Comparison of ENCODE assay signal across 1 cellular context in the genomic region with DNA sequence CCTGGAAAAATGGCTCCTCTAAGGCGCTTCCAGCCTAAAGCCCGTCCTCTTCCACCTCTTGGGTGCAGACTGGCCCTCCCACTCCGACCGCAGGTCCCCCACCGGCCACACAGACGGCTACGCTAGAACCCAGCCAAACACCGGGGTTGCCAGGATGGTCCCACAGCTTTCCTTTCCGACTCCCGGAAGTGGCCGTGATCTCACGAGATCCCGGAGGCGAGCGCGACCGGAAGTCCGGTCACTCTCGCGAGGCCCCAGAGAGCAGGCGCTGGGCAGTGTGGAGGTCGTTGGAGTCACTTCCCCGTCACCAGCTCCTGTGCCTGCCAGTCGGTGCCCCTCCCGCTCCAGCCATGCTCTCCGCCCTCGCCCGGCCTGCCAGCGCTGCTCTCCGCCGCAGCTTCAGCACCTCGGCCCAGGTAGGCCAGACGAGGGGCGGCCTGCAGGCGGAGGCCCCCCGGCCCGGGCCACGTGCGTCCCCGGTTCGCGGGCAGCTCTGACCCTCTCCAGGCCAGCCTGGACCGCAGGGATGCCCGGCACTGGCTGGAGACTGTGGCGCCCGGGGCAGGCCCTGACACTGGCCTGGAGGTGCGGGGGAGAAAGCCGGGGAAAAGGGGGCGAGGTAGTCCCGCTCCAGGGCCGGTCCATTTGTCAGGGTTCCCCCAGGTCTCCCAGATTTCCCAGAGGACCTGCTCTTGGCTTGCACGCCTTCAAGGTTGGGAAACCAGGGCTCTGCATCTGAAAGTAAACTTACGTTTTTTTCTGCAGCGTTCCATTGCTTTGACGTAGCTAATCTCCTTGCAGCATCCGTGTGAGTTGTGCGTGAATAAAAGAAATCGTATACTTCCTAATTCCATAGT.
TF ChIP-seq lines count a peak whose summit lies in the region.

A gene with protein sequence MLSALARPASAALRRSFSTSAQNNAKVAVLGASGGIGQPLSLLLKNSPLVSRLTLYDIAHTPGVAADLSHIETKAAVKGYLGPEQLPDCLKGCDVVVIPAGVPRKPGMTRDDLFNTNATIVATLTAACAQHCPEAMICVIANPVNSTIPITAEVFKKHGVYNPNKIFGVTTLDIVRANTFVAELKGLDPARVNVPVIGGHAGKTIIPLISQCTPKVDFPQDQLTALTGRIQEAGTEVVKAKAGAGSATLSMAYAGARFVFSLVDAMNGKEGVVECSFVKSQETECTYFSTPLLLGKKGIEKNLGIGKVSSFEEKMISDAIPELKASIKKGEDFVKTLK (plus strand): TSS at position 296 of the 857 bp plus-strand sequence. CDS start 55 bp downstream, at position 351.
A gene with protein sequence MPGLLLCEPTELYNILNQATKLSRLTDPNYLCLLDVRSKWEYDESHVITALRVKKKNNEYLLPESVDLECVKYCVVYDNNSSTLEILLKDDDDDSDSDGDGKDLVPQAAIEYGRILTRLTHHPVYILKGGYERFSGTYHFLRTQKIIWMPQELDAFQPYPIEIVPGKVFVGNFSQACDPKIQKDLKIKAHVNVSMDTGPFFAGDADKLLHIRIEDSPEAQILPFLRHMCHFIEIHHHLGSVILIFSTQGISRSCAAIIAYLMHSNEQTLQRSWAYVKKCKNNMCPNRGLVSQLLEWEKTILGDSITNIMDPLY (minus strand): TSS at position 190 of the 857 bp plus-strand sequence. CDS start 17,477 bp downstream, outside the sequence.

TF ChIP-seq in HepG2, 621 proteins besides CTCF, POLR2A, EP300 and RAD21 (continued from another document and continues in another):
- no peak for TF ChIP-seq ZNF816 (CRISPR knock-in tag; IDR thresholded peaks at IDR 0.05; ENCODE audit: borderline replicate concordance)
- TF ChIP-seq KLF13 (CRISPR knock-in tag; IDR thresholded peaks at IDR 0.05), result 0 out of 2 replicates have a peak, but pooled peaks have one; percentile 72
- peak; percentile 98; the same call in 2 of the 3 replicates for TF ChIP-seq MXI1 (IDR thresholded peaks at IDR 0.05; ENCODE audit: borderline replicate concordance, low read depth, low read length)
- TF ChIP-seq, protein P1, sequence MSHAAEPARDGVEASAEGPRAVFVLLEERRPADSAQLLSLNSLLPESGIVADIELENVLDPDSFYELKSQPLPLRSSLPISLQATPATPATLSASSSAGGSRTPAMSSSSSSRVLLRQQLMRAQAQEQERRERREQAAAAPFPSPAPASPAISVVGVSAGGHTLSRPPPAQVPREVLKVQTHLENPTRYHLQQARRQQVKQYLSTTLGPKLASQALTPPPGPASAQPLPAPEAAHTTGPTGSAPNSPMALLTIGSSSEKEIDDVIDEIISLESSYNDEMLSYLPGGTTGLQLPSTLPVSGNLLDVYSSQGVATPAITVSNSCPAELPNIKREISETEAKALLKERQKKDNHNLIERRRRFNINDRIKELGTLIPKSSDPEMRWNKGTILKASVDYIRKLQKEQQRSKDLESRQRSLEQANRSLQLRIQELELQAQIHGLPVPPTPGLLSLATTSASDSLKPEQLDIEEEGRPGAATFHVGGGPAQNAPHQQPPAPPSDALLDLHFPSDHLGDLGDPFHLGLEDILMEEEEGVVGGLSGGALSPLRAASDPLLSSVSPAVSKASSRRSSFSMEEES (CRISPR knock-in tag; IDR thresholded peaks at IDR 0.05), result peak; percentile 71; the same call in 1 of the 2 replicates
- TF ChIP-seq, protein P2, sequence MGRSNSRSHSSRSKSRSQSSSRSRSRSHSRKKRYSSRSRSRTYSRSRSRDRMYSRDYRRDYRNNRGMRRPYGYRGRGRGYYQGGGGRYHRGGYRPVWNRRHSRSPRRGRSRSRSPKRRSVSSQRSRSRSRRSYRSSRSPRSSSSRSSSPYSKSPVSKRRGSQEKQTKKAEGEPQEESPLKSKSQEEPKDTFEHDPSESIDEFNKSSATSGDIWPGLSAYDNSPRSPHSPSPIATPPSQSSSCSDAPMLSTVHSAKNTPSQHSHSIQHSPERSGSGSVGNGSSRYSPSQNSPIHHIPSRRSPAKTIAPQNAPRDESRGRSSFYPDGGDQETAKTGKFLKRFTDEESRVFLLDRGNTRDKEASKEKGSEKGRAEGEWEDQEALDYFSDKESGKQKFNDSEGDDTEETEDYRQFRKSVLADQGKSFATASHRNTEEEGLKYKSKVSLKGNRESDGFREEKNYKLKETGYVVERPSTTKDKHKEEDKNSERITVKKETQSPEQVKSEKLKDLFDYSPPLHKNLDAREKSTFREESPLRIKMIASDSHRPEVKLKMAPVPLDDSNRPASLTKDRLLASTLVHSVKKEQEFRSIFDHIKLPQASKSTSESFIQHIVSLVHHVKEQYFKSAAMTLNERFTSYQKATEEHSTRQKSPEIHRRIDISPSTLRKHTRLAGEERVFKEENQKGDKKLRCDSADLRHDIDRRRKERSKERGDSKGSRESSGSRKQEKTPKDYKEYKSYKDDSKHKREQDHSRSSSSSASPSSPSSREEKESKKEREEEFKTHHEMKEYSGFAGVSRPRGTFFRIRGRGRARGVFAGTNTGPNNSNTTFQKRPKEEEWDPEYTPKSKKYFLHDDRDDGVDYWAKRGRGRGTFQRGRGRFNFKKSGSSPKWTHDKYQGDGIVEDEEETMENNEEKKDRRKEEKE (IDR thresholded peaks at IDR 0.05), result no peak
- no peak for TF ChIP-seq MTA3 (CRISPR knock-in tag; IDR thresholded peaks at IDR 0.05)
- TF ChIP-seq ZNF12 (CRISPR knock-in tag; IDR thresholded peaks at IDR 0.05), result no peak
- 0 out of 2 replicates have a peak, but pooled peaks have one; percentile 56 for TF ChIP-seq ZNF879 (CRISPR knock-in tag; IDR thresholded peaks at IDR 0.05)
- no peak for TF ChIP-seq IKZF1 (IDR thresholded peaks at IDR 0.05)
- no peak for TF ChIP-seq ZNF253 (CRISPR knock-in tag; IDR thresholded peaks at IDR 0.05; ENCODE audit: borderline replicate concordance)
- peak; percentile 71; the same call in 1 of the 2 replicates for TF ChIP-seq MIER2 (CRISPR knock-in tag; IDR thresholded peaks at IDR 0.05)
- TF ChIP-seq, protein P3, sequence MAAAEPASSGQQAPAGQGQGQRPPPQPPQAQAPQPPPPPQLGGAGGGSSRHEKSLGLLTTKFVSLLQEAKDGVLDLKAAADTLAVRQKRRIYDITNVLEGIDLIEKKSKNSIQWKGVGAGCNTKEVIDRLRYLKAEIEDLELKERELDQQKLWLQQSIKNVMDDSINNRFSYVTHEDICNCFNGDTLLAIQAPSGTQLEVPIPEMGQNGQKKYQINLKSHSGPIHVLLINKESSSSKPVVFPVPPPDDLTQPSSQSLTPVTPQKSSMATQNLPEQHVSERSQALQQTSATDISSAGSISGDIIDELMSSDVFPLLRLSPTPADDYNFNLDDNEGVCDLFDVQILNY (CRISPR knock-in tag; conservative IDR thresholded peaks at IDR 0.05), result no peak
- TF ChIP-seq ARID2 (CRISPR knock-in tag; IDR thresholded peaks at IDR 0.05; ENCODE audit: borderline replicate concordance), result no peak
- TF ChIP-seq ZNF672 (CRISPR knock-in tag; IDR thresholded peaks at IDR 0.05), result no peak
- TF ChIP-seq CEBPB (IDR thresholded peaks at IDR 0.05; ENCODE audit: borderline replicate concordance, low read depth, low read length), result no peak
- no peak for TF ChIP-seq ATM (IDR thresholded peaks at IDR 0.05; ENCODE audit: borderline replicate concordance)
- peak; percentile 98 for TF ChIP-seq GATAD1 (CRISPR knock-in tag; IDR thresholded peaks at IDR 0.05)
- TF ChIP-seq, protein P4, sequence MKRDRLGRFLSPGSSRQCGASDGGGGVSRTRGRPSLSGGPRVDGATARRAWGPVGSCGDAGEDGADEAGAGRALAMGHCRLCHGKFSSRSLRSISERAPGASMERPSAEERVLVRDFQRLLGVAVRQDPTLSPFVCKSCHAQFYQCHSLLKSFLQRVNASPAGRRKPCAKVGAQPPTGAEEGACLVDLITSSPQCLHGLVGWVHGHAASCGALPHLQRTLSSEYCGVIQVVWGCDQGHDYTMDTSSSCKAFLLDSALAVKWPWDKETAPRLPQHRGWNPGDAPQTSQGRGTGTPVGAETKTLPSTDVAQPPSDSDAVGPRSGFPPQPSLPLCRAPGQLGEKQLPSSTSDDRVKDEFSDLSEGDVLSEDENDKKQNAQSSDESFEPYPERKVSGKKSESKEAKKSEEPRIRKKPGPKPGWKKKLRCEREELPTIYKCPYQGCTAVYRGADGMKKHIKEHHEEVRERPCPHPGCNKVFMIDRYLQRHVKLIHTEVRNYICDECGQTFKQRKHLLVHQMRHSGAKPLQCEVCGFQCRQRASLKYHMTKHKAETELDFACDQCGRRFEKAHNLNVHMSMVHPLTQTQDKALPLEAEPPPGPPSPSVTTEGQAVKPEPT (CRISPR knock-in tag; IDR thresholded peaks at IDR 0.05; ENCODE audit: low read depth), result peak; percentile 60; the same call in 1 of the 2 replicates
- no peak for TF ChIP-seq EZH2 (conservative IDR thresholded peaks at IDR 0.05; ENCODE audit: low read depth, low read length)
- peak; percentile 51; the same call in 1 of the 2 replicates for TF ChIP-seq MIXL1 (CRISPR knock-in tag; IDR thresholded peaks at IDR 0.05)
- TF ChIP-seq IRX3 (CRISPR knock-in tag; IDR thresholded peaks at IDR 0.05; ENCODE audit: borderline replicate concordance, low read depth), result 0 out of 2 replicates have a peak, but pooled peaks have one; percentile 80
- peak; percentile 91 for TF ChIP-seq KLF6 (CRISPR knock-in tag; IDR thresholded peaks at IDR 0.05)
- TF ChIP-seq YEATS2 (CRISPR knock-in tag; IDR thresholded peaks at IDR 0.05; ENCODE audit: borderline replicate concordance), result peak; percentile 99
- TF ChIP-seq ZNF20 (CRISPR knock-in tag; IDR thresholded peaks at IDR 0.05), result no peak
- TF ChIP-seq, protein P5, sequence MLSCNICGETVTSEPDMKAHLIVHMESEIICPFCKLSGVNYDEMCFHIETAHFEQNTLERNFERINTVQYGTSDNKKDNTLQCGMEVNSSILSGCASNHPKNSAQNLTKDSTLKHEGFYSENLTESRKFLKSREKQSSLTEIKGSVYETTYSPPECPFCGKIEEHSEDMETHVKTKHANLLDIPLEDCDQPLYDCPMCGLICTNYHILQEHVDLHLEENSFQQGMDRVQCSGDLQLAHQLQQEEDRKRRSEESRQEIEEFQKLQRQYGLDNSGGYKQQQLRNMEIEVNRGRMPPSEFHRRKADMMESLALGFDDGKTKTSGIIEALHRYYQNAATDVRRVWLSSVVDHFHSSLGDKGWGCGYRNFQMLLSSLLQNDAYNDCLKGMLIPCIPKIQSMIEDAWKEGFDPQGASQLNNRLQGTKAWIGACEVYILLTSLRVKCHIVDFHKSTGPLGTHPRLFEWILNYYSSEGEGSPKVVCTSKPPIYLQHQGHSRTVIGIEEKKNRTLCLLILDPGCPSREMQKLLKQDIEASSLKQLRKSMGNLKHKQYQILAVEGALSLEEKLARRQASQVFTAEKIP (CRISPR knock-in tag; IDR thresholded peaks at IDR 0.05; ENCODE audit: borderline replicate concordance), result no peak
- 0 out of 2 replicates have a peak, but pooled peaks have one; percentile 47 for TF ChIP-seq U2AF2 (IDR thresholded peaks at IDR 0.05; ENCODE audit: low read depth, low read length)
- no peak for TF ChIP-seq RORA (CRISPR knock-in tag; IDR thresholded peaks at IDR 0.05)
- TF ChIP-seq SMC3 (IDR thresholded peaks at IDR 0.05; ENCODE audit: low read length), result no peak
- TF ChIP-seq, protein P6, sequence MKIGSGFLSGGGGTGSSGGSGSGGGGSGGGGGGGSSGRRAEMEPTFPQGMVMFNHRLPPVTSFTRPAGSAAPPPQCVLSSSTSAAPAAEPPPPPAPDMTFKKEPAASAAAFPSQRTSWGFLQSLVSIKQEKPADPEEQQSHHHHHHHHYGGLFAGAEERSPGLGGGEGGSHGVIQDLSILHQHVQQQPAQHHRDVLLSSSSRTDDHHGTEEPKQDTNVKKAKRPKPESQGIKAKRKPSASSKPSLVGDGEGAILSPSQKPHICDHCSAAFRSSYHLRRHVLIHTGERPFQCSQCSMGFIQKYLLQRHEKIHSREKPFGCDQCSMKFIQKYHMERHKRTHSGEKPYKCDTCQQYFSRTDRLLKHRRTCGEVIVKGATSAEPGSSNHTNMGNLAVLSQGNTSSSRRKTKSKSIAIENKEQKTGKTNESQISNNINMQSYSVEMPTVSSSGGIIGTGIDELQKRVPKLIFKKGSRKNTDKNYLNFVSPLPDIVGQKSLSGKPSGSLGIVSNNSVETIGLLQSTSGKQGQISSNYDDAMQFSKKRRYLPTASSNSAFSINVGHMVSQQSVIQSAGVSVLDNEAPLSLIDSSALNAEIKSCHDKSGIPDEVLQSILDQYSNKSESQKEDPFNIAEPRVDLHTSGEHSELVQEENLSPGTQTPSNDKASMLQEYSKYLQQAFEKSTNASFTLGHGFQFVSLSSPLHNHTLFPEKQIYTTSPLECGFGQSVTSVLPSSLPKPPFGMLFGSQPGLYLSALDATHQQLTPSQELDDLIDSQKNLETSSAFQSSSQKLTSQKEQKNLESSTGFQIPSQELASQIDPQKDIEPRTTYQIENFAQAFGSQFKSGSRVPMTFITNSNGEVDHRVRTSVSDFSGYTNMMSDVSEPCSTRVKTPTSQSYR (CRISPR knock-in tag; IDR thresholded peaks at IDR 0.05; ENCODE audit: borderline replicate concordance), result peak; percentile 3; the same call in 1 of the 2 replicates
- peak; percentile 38; the same call in 1 of the 2 replicates for TF ChIP-seq SIX1 (CRISPR knock-in tag; IDR thresholded peaks at IDR 0.05; ENCODE audit: borderline replicate concordance)
- TF ChIP-seq PCBP2 (optimal IDR thresholded peaks at IDR 0.05; ENCODE audit: low read depth, low read length, poor library complexity, severe bottlenecking), result no peak
- TF ChIP-seq, protein P7, sequence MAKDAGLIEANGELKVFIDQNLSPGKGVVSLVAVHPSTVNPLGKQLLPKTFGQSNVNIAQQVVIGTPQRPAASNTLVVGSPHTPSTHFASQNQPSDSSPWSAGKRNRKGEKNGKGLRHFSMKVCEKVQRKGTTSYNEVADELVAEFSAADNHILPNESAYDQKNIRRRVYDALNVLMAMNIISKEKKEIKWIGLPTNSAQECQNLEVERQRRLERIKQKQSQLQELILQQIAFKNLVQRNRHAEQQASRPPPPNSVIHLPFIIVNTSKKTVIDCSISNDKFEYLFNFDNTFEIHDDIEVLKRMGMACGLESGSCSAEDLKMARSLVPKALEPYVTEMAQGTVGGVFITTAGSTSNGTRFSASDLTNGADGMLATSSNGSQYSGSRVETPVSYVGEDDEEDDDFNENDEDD (CRISPR knock-in tag; IDR thresholded peaks at IDR 0.05; ENCODE audit: borderline replicate concordance), result peak; percentile 58; the same call in 1 of the 2 replicates
- TF ChIP-seq, protein P8, sequence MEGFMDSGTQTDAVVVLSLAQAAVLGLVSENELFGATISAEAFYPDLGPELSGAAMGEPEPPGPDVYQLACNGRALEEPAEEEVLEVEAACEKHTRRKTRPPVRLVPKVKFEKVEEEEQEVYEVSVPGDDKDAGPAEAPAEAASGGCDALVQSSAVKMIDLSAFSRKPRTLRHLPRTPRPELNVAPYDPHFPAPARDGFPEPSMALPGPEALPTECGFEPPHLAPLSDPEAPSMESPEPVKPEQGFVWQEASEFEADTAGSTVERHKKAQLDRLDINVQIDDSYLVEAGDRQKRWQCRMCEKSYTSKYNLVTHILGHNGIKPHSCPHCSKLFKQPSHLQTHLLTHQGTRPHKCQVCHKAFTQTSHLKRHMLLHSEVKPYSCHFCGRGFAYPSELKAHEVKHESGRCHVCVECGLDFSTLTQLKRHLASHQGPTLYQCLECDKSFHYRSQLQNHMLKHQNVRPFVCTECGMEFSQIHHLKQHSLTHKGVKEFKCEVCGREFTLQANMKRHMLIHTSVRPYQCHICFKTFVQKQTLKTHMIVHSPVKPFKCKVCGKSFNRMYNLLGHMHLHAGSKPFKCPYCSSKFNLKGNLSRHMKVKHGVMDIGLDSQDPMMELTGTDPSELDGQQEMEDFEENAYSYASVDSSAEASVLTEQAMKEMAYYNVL (CRISPR knock-in tag; IDR thresholded peaks at IDR 0.05; ENCODE audit: borderline replicate concordance), result 0 out of 2 replicates have a peak, but pooled peaks have one; percentile 17
- no peak for TF ChIP-seq SNRNP70 (IDR thresholded peaks at IDR 0.05; ENCODE audit: low read depth, low read length)
- TF ChIP-seq AGO2 (optimal IDR thresholded peaks at IDR 0.05; ENCODE audit: low read depth, low read length), result peak; percentile 96
- no peak for TF ChIP-seq SETDB1 (CRISPR knock-in tag; IDR thresholded peaks at IDR 0.05; ENCODE audit: borderline replicate concordance)
- peak; percentile 80; the same call in 1 of the 2 replicates for TF ChIP-seq ERF (CRISPR knock-in tag; IDR thresholded peaks at IDR 0.05)
- TF ChIP-seq SMARCC2 (IDR thresholded peaks at IDR 0.05), result no peak
- no peak for TF ChIP-seq ZBTB8A (CRISPR knock-in tag; IDR thresholded peaks at IDR 0.05; ENCODE audit: borderline replicate concordance, low read depth)
